1 cellular context compared by ENCODE assay signal in the genomic region with DNA sequence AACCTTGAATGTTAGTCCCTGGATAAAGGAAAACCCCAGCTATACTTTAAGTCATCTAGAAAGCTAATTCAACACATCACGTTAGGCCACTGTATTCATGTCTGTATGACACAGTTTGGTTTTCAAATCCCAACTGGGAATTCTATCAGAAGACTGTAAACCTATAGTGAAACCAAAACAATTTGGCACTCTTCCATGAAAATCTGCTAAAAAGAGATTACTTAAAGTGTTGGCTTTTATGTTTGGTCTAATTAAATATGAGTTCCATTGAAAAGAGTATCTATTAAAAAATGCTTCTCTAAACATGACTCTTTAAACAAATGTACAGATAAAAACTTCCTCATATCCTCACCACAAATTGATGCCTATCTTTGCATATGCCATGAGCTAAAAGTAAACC.
TF ChIP-seq lines count a peak whose summit lies in the region.

No MANE protein-coding gene starts in this region.

TF ChIP-seq in A549, 52 proteins besides CTCF, POLR2A, EP300 and RAD21 (continued from another document):
- TF ChIP-seq HOXB13 (CRISPR knock-in tag; IDR thresholded peaks at IDR 0.05; ENCODE audit: low read depth): no peak
- TF ChIP-seq JUNB (IDR thresholded peaks at IDR 0.05): no peak
- no peak for TF ChIP-seq TP53 (CRISPR knock-in tag; IDR thresholded peaks at IDR 0.05)
